In genomic region chr6:106797186-106797585, GRCh38 we compare ENCODE assay signal across 17 cellular contexts.
"Had no signal": no experiment of that assay in that cellular context is flagged by ENCODE, and none has a peak within 500 bp of the region (broad histone marks: within the 10 kb centered on the region; RNA-seq: fewer than 3 reads in every experiment).

No MANE protein-coding gene starts in this region.

- H3K27ac ChIP-seq: ascending aorta, esophagus muscularis mucosa, heart right ventricle, lower lobe of right lung, transverse colon, vagina had no signal

- H3K27ac Mint-ChIP-seq: activated CD8-positive, alpha-beta T cell treated with anti-CD3 and anti-CD28 coated beads for 36 hours; activated naive CD4-positive, alpha-beta T cell treated with anti-CD3 and anti-CD28 coated beads for 36 hours; activated T-cell treated with anti-CD3 and anti-CD28 coated beads, Interleukin-2, amount 50 U/mL, for 24 hours; activated T-helper 2 cell treated with anti-CD3 and anti-CD28 coated beads, Interferon-gamma antibody, Interleukin-2, Interleukin-4, amounts not matched to agents 10 μg/mL and 5 μg/mL and 100 μg/mL, durations not matched to agents 14 hours and 24 hours and 36 hours; immature natural killer cell; stimulated activated naive CD8-positive, alpha-beta T cell treated with anti-CD3 and anti-CD28 coated beads, Interleukin-15, Interleukin-2, amounts not matched to agents 100 ng/mL and 50 ng/mL, for 24 hours had no signal

- H3K27me3 ChIP-seq: ascending aorta, esophagus muscularis mucosa, transverse colon, vagina had no signal

- ATAC-seq: activated CD8-positive, alpha-beta T cell treated with anti-CD3 and anti-CD28 coated beads for 36 hours; heart right ventricle; lower lobe of right lung had no signal

- DNase-seq: activated CD4-positive, alpha-beta T cell treated with anti-CD3 and anti-CD28 coated beads for 48 hours; activated CD4-positive, CD25-positive, alpha-beta regulatory T cell; activated CD8-positive, alpha-beta T cell treated with anti-CD3 and anti-CD28 coated beads for 36 hours; activated naive CD4-positive, alpha-beta T cell treated with anti-CD3 and anti-CD28 coated beads for 36 hours; activated T-cell treated with anti-CD3 and anti-CD28 coated beads, Interleukin-2, amount 50 U/mL, for 24 hours; effector CD4-positive, alpha-beta T cell; heart right ventricle; immature natural killer cell; lower lobe of right lung; T1000; transverse colon had no signal

- H3K36me3 ChIP-seq: ascending aorta, esophagus muscularis mucosa, heart right ventricle, lower lobe of right lung, transverse colon, vagina had no signal

- H3K4me1 ChIP-seq: ascending aorta, esophagus muscularis mucosa, heart right ventricle, lower lobe of right lung had no signal

- H3K36me3 Mint-ChIP-seq: immature natural killer cell had no signal

- H3K9me3 ChIP-seq: ascending aorta, esophagus muscularis mucosa, heart right ventricle, lower lobe of right lung, transverse colon, vagina had no signal

- H3K4me3 Mint-ChIP-seq: activated CD8-positive, alpha-beta T cell treated with anti-CD3 and anti-CD28 coated beads for 36 hours; activated naive CD4-positive, alpha-beta T cell treated with anti-CD3 and anti-CD28 coated beads for 36 hours; activated T-cell treated with anti-CD3 and anti-CD28 coated beads, Interleukin-2, amount 50 U/mL, for 24 hours; immature natural killer cell; neural crest cell; stimulated activated naive CD8-positive, alpha-beta T cell treated with anti-CD3 and anti-CD28 coated beads, Interleukin-15, Interleukin-2, amounts not matched to agents 100 ng/mL and 50 ng/mL, for 24 hours had no signal

- H3K9me3 Mint-ChIP-seq: activated CD8-positive, alpha-beta T cell treated with anti-CD3 and anti-CD28 coated beads for 36 hours; activated naive CD4-positive, alpha-beta T cell treated with anti-CD3 and anti-CD28 coated beads for 36 hours; activated T-cell treated with anti-CD3 and anti-CD28 coated beads, Interleukin-2, amount 50 U/mL, for 24 hours; activated T-helper 2 cell treated with anti-CD3 and anti-CD28 coated beads, Interferon-gamma antibody, Interleukin-2, Interleukin-4, amounts not matched to agents 10 μg/mL and 5 μg/mL and 100 μg/mL, durations not matched to agents 14 hours and 24 hours and 36 hours; immature natural killer cell; neural crest cell; stimulated activated naive CD8-positive, alpha-beta T cell treated with anti-CD3 and anti-CD28 coated beads, Interleukin-15, Interleukin-2, amounts not matched to agents 100 ng/mL and 50 ng/mL, for 24 hours had no signal

- H3K4me3 ChIP-seq: ascending aorta, esophagus muscularis mucosa, heart right ventricle, lower lobe of right lung, transverse colon, vagina had no signal
